Comparison of ENCODE assay signal across 25 cellular contexts in the genomic region with DNA sequence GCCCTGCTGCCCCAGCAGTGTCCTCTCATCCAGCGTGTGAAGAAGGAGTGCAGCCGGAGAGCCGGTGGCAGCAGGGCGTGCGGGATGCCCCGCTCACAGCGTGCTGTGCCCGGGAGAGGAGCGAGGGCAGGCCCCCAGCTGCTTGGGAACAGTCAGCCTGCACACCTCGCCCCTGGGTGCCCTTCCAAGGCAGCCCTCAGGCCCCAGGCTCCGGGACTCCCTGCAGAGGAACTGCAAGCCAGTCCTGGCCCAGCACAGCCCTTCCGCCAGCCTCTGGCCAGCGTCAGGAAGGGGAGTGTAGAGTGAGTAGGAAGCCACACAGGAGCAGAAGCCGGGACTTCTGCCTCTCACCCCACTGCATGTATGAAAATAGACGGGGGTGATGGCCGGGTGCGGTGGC. TPM values are rescaled to one million over a fixed set of nuclear protein-coding genes. Genes with fewer than 3 reads are reported as not detected.
DNase-seq lines count a peak whose midpoint lies in the region; ATAC-seq and FAIRE-seq lines count a peak whose summit lies in the region.
"Had no signal": no experiment of that assay in that cellular context is flagged by ENCODE, and none has a peak within 500 bp of the region (broad histone marks: within the 10 kb centered on the region; RNA-seq: fewer than 3 reads in every experiment).

No MANE protein-coding gene starts in this region.

- H3K36me3 ChIP-seq in BLaER1 treated with 17β-estradiol and CSF1 and Interleukin-3, amounts not matched to agents 10 nM and 100 nM, result no peaks in the 10 kb centered on the region

- ATAC-seq in left cardiac atrium, result peak; percentile 35 to 45
- ATAC-seq in sciatic nerve, result peak; percentile 54
- ATAC-seq in GM21390 (IDR thresholded peaks at IDR 0.05; ENCODE audit: unreplicated experiment), result no peak
- no peak for ATAC-seq in HG03521 (IDR thresholded peaks at IDR 0.05; ENCODE audit: unreplicated experiment)
- ATAC-seq: activated naive CD4-positive, alpha-beta T cell treated with anti-CD3 and anti-CD28 coated beads, Interleukin-2, amount 50 U/mL, for 72 hours; activated T-helper 17 cell treated with anti-CD3 and anti-CD28 coated beads, Interleukin-2, amount 50 U/mL, for 72 hours; T-cell had no signal

- H3K9ac ChIP-seq in BLaER1 treated with 17β-estradiol and CSF1 and Interleukin-3, amounts not matched to agents 10 nM and 100 nM, result no peak overlapping the region

- peak overlapping the region in 7 of 11 experiments; percentile 40 to 71 (median 53); a peak in 8 of 22 replicates for H3K27ac ChIP-seq in BLaER1 treated with 17β-estradiol and CSF1 and Interleukin-3, amounts not matched to agents 10 nM and 100 nM
- H3K27ac ChIP-seq: C4-2B had no signal

- FAIRE-seq in HTR-8/SVneo (lab: Jason Lieb, UNC), result no peak
- FAIRE-seq: D721Med, frontal cortex, islet of Langerhans, urothelium cell line had no signal

- H3K4me2 ChIP-seq in BLaER1 treated with 17β-estradiol and CSF1 and Interleukin-3, amounts not matched to agents 10 nM and 100 nM, result peak overlapping the region; percentile 30 to 73 (median 58); a peak in 13 of 22 replicates

- H3K9me3 ChIP-seq in BLaER1 treated with 17β-estradiol and CSF1 and Interleukin-3, amounts not matched to agents 10 nM and 100 nM (replicated peaks in 1 of 11), result peaks cover 20 to 42% (median 26%) of the 10 kb centered on the region in 11 experiments

- H3K4me1 ChIP-seq in BLaER1 treated with 17β-estradiol and CSF1 and Interleukin-3, amounts not matched to agents 10 nM and 100 nM, result peaks cover 11 to 23% (median 19%) of the 10 kb centered on the region in 10 experiments

- H3K27me3 ChIP-seq in BLaER1 treated with 17β-estradiol and CSF1 and Interleukin-3, amounts not matched to agents 10 nM and 100 nM, result no peaks in the 10 kb centered on the region

- H3K4me3 ChIP-seq in BLaER1 treated with 17β-estradiol and CSF1 and Interleukin-3, amounts not matched to agents 10 nM and 100 nM, result no peak overlapping the region

- intact Hi-C loops in left cardiac atrium (cut with DNase I), result no loop called here
- intact Hi-C loops in sciatic nerve (cut with DNase I), result no loop called here

- peak; percentile 27 for DNase-seq in UCSD-AML1 (lab: John Stamatoyannopoulos, UW; ENCODE audit: unreplicated experiment)
- no peak for DNase-seq in left cardiac atrium
- peak; percentile 54 for DNase-seq in sciatic nerve (ENCODE audit: low spot score)
- no peak for DNase-seq in HTR-8/SVneo (ENCODE audit: insufficient read length, low spot score)
- DNase-seq in GM19238 (ENCODE audit: insufficient read length, low spot score), result no peak
- DNase-seq: activated CD4-positive, alpha-beta T cell treated with anti-CD3 and anti-CD28 coated beads, Interleukin-2, amount 10 ng/mL, durations not matched to agents 24 days and 14 days; effector CD8-positive, alpha-beta T cell; erythroblast; mesendoderm; NCI-H1694 treated with DMSO at 0.1 percent for 48 hours; NCI-H2227 treated with DMSO at 0.1 percent for 48 hours; NCI-H82; SIG-M5; stimulated activated CD4-positive, alpha-beta T cell treated with anti-CD3 and anti-CD28 coated beads, Interleukin-15, amount 100 ng/mL, for 24 hours; T-cell had no signal

- H4K20me1 ChIP-seq in BLaER1 treated with 17β-estradiol and CSF1 and Interleukin-3, amounts not matched to agents 10 nM and 100 nM, result 0 out of 22 replicates have a peak, but pooled peaks cover 0 to 4% (median 0%) of the 10 kb centered on the region in 11 experiments

RNA-seq across cellular contexts. Expression of a gene that starts 43.5 kb away (rescaled TPM):
- total RNA-seq in left cardiac atrium (10 to 100 TPM; 15.0 to 22.7 TPM), sciatic nerve (25.3 TPM)
- total RNA-seq: activated CD4-positive, alpha-beta T cell treated with anti-CD3 and anti-CD28 coated beads, Interleukin-2, amount 10 ng/mL, durations not matched to agents 24 days and 14 days; activated naive CD4-positive, alpha-beta T cell treated with anti-CD3 and anti-CD28 coated beads, Interleukin-2, amount 50 U/mL, for 72 hours; activated T-helper 17 cell treated with anti-CD3 and anti-CD28 coated beads, Interleukin-2, amount 50 U/mL, for 72 hours had no signal

Comparison
In these comparisons a context has a peak if more than half of its experiments do, and no peak if none do; other contexts are left out.
1. DNase-seq: peak in UCSD-AML1 (single experiment) and sciatic nerve (single experiment); none in left cardiac atrium (single experiment), HTR-8/SVneo (single experiment) and GM19238 (single experiment).
2. ATAC-seq: peak in left cardiac atrium (2 of 2) and sciatic nerve (single experiment); none in GM21390 (single experiment) and HG03521 (single experiment).